17 cellular contexts compared by ENCODE assay signal in genomic region chr3:45366305-45366704, GRCh38.
"Had no signal": no experiment of that assay in that cellular context is flagged by ENCODE, and none has a peak within 500 bp of the region (broad histone marks: within the 10 kb centered on the region; RNA-seq: fewer than 3 reads in every experiment).

No MANE protein-coding gene starts in this region.

- H3K27ac ChIP-seq: ovary, psoas muscle, suprapubic skin, vagina had no signal

- H3K9me3 ChIP-seq: ovary, psoas muscle, suprapubic skin, vagina had no signal

- H3K36me3 Mint-ChIP-seq: natural killer cell had no signal

- H3K36me3 ChIP-seq: ovary, suprapubic skin, vagina had no signal

- H3K27ac Mint-ChIP-seq: activated CD4-positive, alpha-beta T cell treated with anti-CD3 and anti-CD28 coated beads, Interleukin-2, amount 10 ng/mL, durations not matched to agents 7 days and 5 days; activated CD8-positive, alpha-beta T cell treated with anti-CD3 and anti-CD28 coated beads, Interleukin-2, amount 10 ng/mL, durations not matched to agents 7 days and 5 days; activated naive CD8-positive, alpha-beta T cell treated with anti-CD3 and anti-CD28 coated beads, Interleukin-2, amount 10 ng/mL, durations not matched to agents 7 days and 5 days; activated T-cell treated with anti-CD3 and anti-CD28 coated beads, Interleukin-2, amount 50 U/mL, for 24 hours; activated T-helper 2 cell treated with anti-CD3 and anti-CD28 coated beads, Interferon-gamma antibody, Interleukin-2, Interleukin-4, amounts not matched to agents 10 μg/mL and 5 μg/mL and 100 μg/mL, durations not matched to agents 14 hours and 24 hours and 36 hours; natural killer cell; stimulated activated naive CD8-positive, alpha-beta T cell treated with anti-CD3 and anti-CD28 coated beads, Interleukin-15, Interleukin-2, amounts not matched to agents 100 ng/mL and 50 ng/mL, for 24 hours had no signal

- H3K4me1 Mint-ChIP-seq: natural killer cell had no signal

- DNase-seq: activated CD4-positive, alpha-beta T cell treated with anti-CD3 and anti-CD28 coated beads, Interleukin-2, amount 10 ng/mL, durations not matched to agents 7 days and 5 days; activated CD8-positive, alpha-beta T cell treated with anti-CD3 and anti-CD28 coated beads, Interleukin-2, amount 10 ng/mL, durations not matched to agents 7 days and 5 days; activated naive CD4-positive, alpha-beta T cell treated with Interleukin-2 at 50 U/mL for 16 hours; activated naive CD8-positive, alpha-beta T cell treated with anti-CD3 and anti-CD28 coated beads, Interleukin-2, amount 10 ng/mL, durations not matched to agents 7 days and 5 days; activated T-cell treated with anti-CD3 and anti-CD28 coated beads, Interleukin-2, amount 50 U/mL, for 24 hours; cortex of kidney; mesendoderm; natural killer cell; ovary; psoas muscle; right cardiac atrium; T1000; trophoblast cell had no signal

- H3K4me3 Mint-ChIP-seq: activated CD4-positive, alpha-beta T cell treated with anti-CD3 and anti-CD28 coated beads, Interleukin-2, amount 10 ng/mL, durations not matched to agents 7 days and 5 days; activated CD8-positive, alpha-beta T cell treated with anti-CD3 and anti-CD28 coated beads, Interleukin-2, amount 10 ng/mL, durations not matched to agents 7 days and 5 days; activated naive CD8-positive, alpha-beta T cell treated with anti-CD3 and anti-CD28 coated beads, Interleukin-2, amount 10 ng/mL, durations not matched to agents 7 days and 5 days; activated T-cell treated with anti-CD3 and anti-CD28 coated beads, Interleukin-2, amount 50 U/mL, for 24 hours; natural killer cell; stimulated activated naive CD8-positive, alpha-beta T cell treated with anti-CD3 and anti-CD28 coated beads, Interleukin-15, Interleukin-2, amounts not matched to agents 100 ng/mL and 50 ng/mL, for 24 hours had no signal

- H3K27me3 ChIP-seq: ovary, suprapubic skin, vagina had no signal

- H3K4me3 ChIP-seq: ovary, psoas muscle, suprapubic skin, vagina had no signal

- H3K4me1 ChIP-seq: psoas muscle, suprapubic skin, vagina had no signal

- ATAC-seq: activated CD8-positive, alpha-beta T cell treated with anti-CD3 and anti-CD28 coated beads, Interleukin-2, amount 10 ng/mL, durations not matched to agents 7 days and 5 days; natural killer cell; psoas muscle; right cardiac atrium had no signal
